8 cellular contexts compared by ENCODE assay signal in genomic region chr12:1629338-1630080, GRCh38. TPM values are rescaled to one million over a fixed set of nuclear protein-coding genes. Genes with fewer than 3 reads are reported as not detected.
A peak's percentile ranks its signal among the peaks of the same experiment; 100 is the strongest.
DNase-seq lines count a peak whose midpoint lies in the region; ATAC-seq, FAIRE-seq and TF ChIP-seq lines count a peak whose summit lies in the region.

No MANE protein-coding gene starts in this region.

- no peaks in the 10 kb centered on the region for H3K79me2 ChIP-seq in GM12878 (ENCODE audit: control insufficient read depth, insufficient read depth, low read length)

- peaks cover 2 to 4% of the 10 kb centered on the region in 2 experiments; a peak in 2 of 4 replicates for H3K27me3 ChIP-seq in GM12878 (replicated peaks in 1 of 2; ENCODE audit: control insufficient read depth in 2 of 2, insufficient read depth in 2 of 2, low read length in 1 of 2)
- H3K27me3 ChIP-seq in left lung, result peaks cover 6 to 38% of the 10 kb centered on the region in 2 donors

- H3K4me3 ChIP-seq in GM12878 (peak overlapping the region; percentile 59), left lung (peak overlapping the region; percentile 27 to 41)

- peaks cover 0 to 10% (median 6%) of the 10 kb centered on the region in 7 donors for H3K9me3 Mint-ChIP-seq in CD14-positive monocyte
- no peaks in the 10 kb centered on the region for H3K9me3 Mint-ChIP-seq in type B pancreatic cell

- peak overlapping the region in 1 of 7 donors; percentile 41 for H3K27ac Mint-ChIP-seq in CD14-positive monocyte
- H3K27ac Mint-ChIP-seq in type B pancreatic cell, result no peak overlapping the region

- RAD21 ChIA-PET in GM12878 (lab: Charles Lee; ENCODE audit: unreplicated experiment), result interaction anchor here (0.6 to 2.7 kb wide), 8 partner anchors 9 to 511 kb away, joined by 3 to 18 read pairs (median 5); no protein-coding TSS in a partner anchor

- peaks cover 32 to 33% of the 10 kb centered on the region in 2 donors for H3K36me3 Mint-ChIP-seq in CD14-positive monocyte
- peaks cover 23% of the 10 kb centered on the region for H3K36me3 Mint-ChIP-seq in type B pancreatic cell

- CTCF ChIA-PET in GM12878 (lab: Yijun Ruan, JAX), result interaction anchor here (0.8 to 2.8 kb wide), 14 partner anchors 9 to 512 kb away, joined by 3 to 27 read pairs (median 4); no protein-coding TSS in a partner anchor

- H3K27me3 Mint-ChIP-seq in CD14-positive monocyte (ENCODE audit: low read depth in 3 of 3) (peaks cover 35 to 41% (median 41%) of the 10 kb centered on the region in 3 donors), type B pancreatic cell (peaks cover 80% of the 10 kb centered on the region)

- peak; percentile 65 for ATAC-seq in GM12878
- ATAC-seq in left lung, result no peak
- no peak for ATAC-seq in HG02981 (IDR thresholded peaks at IDR 0.05; ENCODE audit: unreplicated experiment)

- FAIRE-seq in GM12878 (lab: Jason Lieb, UNC) (no peak), urothelium cell line (lab: Jason Lieb, UNC) (no peak)

- POLR2A ChIA-PET in GM12878 (lab: Charles Lee), result no interaction called here

- H3K4me1 Mint-ChIP-seq in CD14-positive monocyte (peaks cover 46% of the 10 kb centered on the region), type B pancreatic cell (ENCODE audit: unreplicated experiment) (peaks cover 16% of the 10 kb centered on the region)

- in situ Hi-C loops in GM12878 (cut with MboI), result no loop called here

- H3K9ac ChIP-seq in GM12878 (ENCODE audit: control insufficient read depth, insufficient read depth, low read length), result no peak overlapping the region

- peaks cover 6% of the 10 kb centered on the region; the same call in 1 of the 2 replicates for H3K4me1 ChIP-seq in GM12878 (ENCODE audit: control insufficient read depth, insufficient read depth, low read length)
- H3K4me1 ChIP-seq in left lung, result peaks cover 9 to 40% of the 10 kb centered on the region in 2 donors

- H3K4me3 Mint-ChIP-seq in CD14-positive monocyte (peak overlapping the region; percentile 79 to 83), type B pancreatic cell (peak overlapping the region; percentile 87)

- 2% methylated on average over 25 of the region's 30 CpGs for WGBS in GM12878 (ENCODE audit: insufficient coverage, insufficient replicate concordance, low lambda C conversion rate, missing lambda C conversion rate)

- no peak for TF ChIP-seq POLR2A in GM12878 (IDR thresholded peaks at IDR 0.05; ENCODE audit: low read depth, low read length)

- H2AFZ ChIP-seq in GM12878 (ENCODE audit: control insufficient read depth, low read depth, low read length), result no peak overlapping the region

- H3K36me3 ChIP-seq in GM12878 (ENCODE audit: control insufficient read depth in 2 of 2, insufficient read depth in 2 of 2, low read length in 1 of 2) (no peaks in the 10 kb centered on the region), left lung (no peaks in the 10 kb centered on the region)

- H3K9me3 ChIP-seq in GM12878 (replicated peaks; ENCODE audit: control insufficient read depth, insufficient read depth, low read length) (no peaks in the 10 kb centered on the region), left lung (no peaks in the 10 kb centered on the region)

- DNase-seq in CD14-positive monocyte (ENCODE audit: low spot score) (no peak), HuH-7.5 (ENCODE audit: low spot score) (peak; percentile 63), GM12878 (ENCODE audit: low read depth, low spot score) (no peak), left lung (no peak), type B pancreatic cell (ENCODE audit: extremely low spot score, unreplicated experiment) (no peak), occipital lobe (lab: John Stamatoyannopoulos, UW) (no peak), urothelium cell line (ENCODE audit: low spot score) (no peak)

- BruUV-seq in GM12878 (replicated peaks; lab: Mats Ljungman, UMichigan), result no TSS peak

- no peak overlapping the region for H3K27ac ChIP-seq in GM12878 (ENCODE audit: control insufficient read depth, insufficient read depth)
- H3K27ac ChIP-seq in left lung, result no peak overlapping the region

- intact Hi-C loops in CD14-positive monocyte (cut with micrococcal nuclease) (no loop called here), GM12878 (cut with micrococcal nuclease; ENCODE audit: unreplicated experiment) (loop anchor here (5.0 kb wide), 2 partner anchors 163 to 313 kb away; no protein-coding TSS in a partner anchor), left lung (cut with DNase I) (loop anchor here in 1 of 2 donors (10.0 kb wide), 1 partner anchor 305 kb away; no protein-coding TSS in a partner anchor)

- TF ChIP-seq RAD21 in GM12878 (IDR thresholded peaks at IDR 0.05; ENCODE audit: insufficient read depth, low read depth, low read length), result no peak

- no peaks in the 10 kb centered on the region; the same call in 1 of the 2 replicates for H4K20me1 ChIP-seq in GM12878 (ENCODE audit: control insufficient read depth, insufficient read depth)

- SMC1A ChIA-PET in GM12878 (lab: Charles Lee; ENCODE audit: uncharacterized antibody, unreplicated experiment), result interaction anchor here (0.8 to 2.2 kb wide), 2 partner anchors 112 to 511 kb away, joined by 3 to 11 read pairs; no protein-coding TSS in a partner anchor

- TF ChIP-seq CTCF in CD14-positive monocyte (IDR thresholded peaks at IDR 0.05) (peak; percentile 65), GM12878 (IDR thresholded peaks at IDR 0.05 in 2 of 3, conservative IDR thresholded peaks at IDR 0.05 in 1 of 3; ENCODE audit: control insufficient read depth in 2 of 3, extremely low read depth in 1 of 3, insufficient read depth in 1 of 3, low read depth in 3 of 3, low read length in 3 of 3) (peak in 2 of 3 experiments; percentile 6 to 22; a peak in 1 of 6 replicates), left lung (IDR thresholded peaks at IDR 0.05) (no peak), type B pancreatic cell (conservative IDR thresholded peaks at IDR 0.05) (no peak)

- no peak for TF ChIP-seq EP300 in GM12878 (IDR thresholded peaks at IDR 0.05; ENCODE audit: borderline replicate concordance in 1 of 2, control insufficient read depth in 1 of 2, low read depth in 2 of 2, low read length in 2 of 2)

- H3K4me2 ChIP-seq in GM12878 (ENCODE audit: control insufficient read depth, insufficient read depth), result peak overlapping the region; percentile 72

TF ChIP-seq in GM12878, 131 proteins besides CTCF, POLR2A, EP300 and RAD21:
- no peak for TF ChIP-seq RUNX3 (IDR thresholded peaks at IDR 0.05; ENCODE audit: low read length)
- 0 out of 2 replicates have a peak, but pooled peaks have one; percentile 4 for TF ChIP-seq IKZF1 (conservative IDR thresholded peaks at IDR 0.05)

RNA-seq across cellular contexts. Expression of gene WNT5B, which starts 0.5 kb away (rescaled TPM):
- polyA plus RNA-seq in CD14-positive monocyte, result 1 to 10 TPM; 2.7 to 4.1 TPM
- total RNA-seq in GM12878 (2013; cell fraction: nucleolus; rRNA removed), result 2.7 and 3.6 TPM in 2 replicates
- total RNA-seq in GM12878 (2014; rRNA removed), result 13.6 and 15.8 TPM in 2 replicates
- 6.4 and 7.5 TPM in 2 replicates for total RNA-seq in GM12878 (2014; rRNA removed; fragmentation: Illumina TruSeq; extraction: Trizol)
- 15.4 and 18.3 TPM in 2 replicates for total RNA-seq in GM12878 (2021)
- 1.7 TPM for polyA plus RNA-seq in GM12878 (2011; ENCODE audit: low read depth)
- 2.4 and 4.8 TPM in 2 replicates for polyA plus RNA-seq in GM12878 (2011; rRNA removed)
- 5.6 and 7.3 TPM in 2 replicates for polyA plus RNA-seq in GM12878 (2011; cell fraction: cytosol; rRNA removed)
- polyA plus RNA-seq in GM12878 (2011; cell fraction: nucleus; rRNA removed), result 8.0 and 9.6 TPM in 2 replicates
- polyA plus RNA-seq in GM12878 (2012), result 2.7 and 5.2 TPM in 2 replicates
- polyA plus RNA-seq in GM12878 (2014; fragmentation: Illumina TruSeq; extraction: Trizol), result 5.1 and 6.0 TPM in 2 replicates
- 1 to 10 TPM in 1 of 2 experiments, under 1 TPM in 1; 0.45 to 1.6 TPM for polyA plus RNA-seq in GM12878 (2014; fragmentation: Nextera tagmentation; extraction: Ambion mirVana)
- 9.7 and 11.4 TPM in 2 replicates for polyA plus RNA-seq in GM12878 (2014; rRNA removed)
- polyA plus RNA-seq in GM12878 (2016; fragmentation: Nextera tagmentation; extraction: Ambion mirVana), result 1 to 10 TPM; 1.5 to 2.8 TPM
- 3.7 and 12.1 TPM in 2 replicates for polyA minus RNA-seq in GM12878 (2011; rRNA and poly(A)+ RNA removed)
- 2.9 and 3.7 TPM in 2 replicates for polyA minus RNA-seq in GM12878 (2011; cell fraction: cytosol; rRNA and poly(A)+ RNA removed)
- polyA minus RNA-seq in GM12878 (2011; cell fraction: nucleus; rRNA and poly(A)+ RNA removed), result 2.3 and 6.7 TPM in 2 replicates
- 1 to 10 TPM; 3.3 to 4.5 TPM for total RNA-seq in left lung
- 11.3 and 42.9 TPM in 2 replicates for total RNA-seq in type B pancreatic cell (ENCODE audit: low replicate concordance)
- 30.7 TPM for total RNA-seq in occipital lobe

RNA-seq across cellular contexts. Expression of gene FBXL14, which starts 35.1 kb away (rescaled TPM):
- 1 to 10 TPM; 6.2 to 7.2 TPM for polyA plus RNA-seq in CD14-positive monocyte
- total RNA-seq in GM12878 (2013; cell fraction: nucleolus; rRNA removed), result 18.2 and 19.2 TPM in 2 replicates
- total RNA-seq in GM12878 (2014; rRNA removed), result 11.8 and 12.8 TPM in 2 replicates
- total RNA-seq in GM12878 (2014; rRNA removed; fragmentation: Illumina TruSeq; extraction: Trizol), result 3.2 and 4.0 TPM in 2 replicates
- total RNA-seq in GM12878 (2021), result 18.8 and 19.0 TPM in 2 replicates
- 1.8 TPM for polyA plus RNA-seq in GM12878 (2011; ENCODE audit: low read depth)
- 5.6 and 12.8 TPM in 2 replicates for polyA plus RNA-seq in GM12878 (2011; rRNA removed)
- 19.6 and 30.9 TPM in 2 replicates for polyA plus RNA-seq in GM12878 (2011; cell fraction: cytosol; rRNA removed)
- 19.0 and 20.7 TPM in 2 replicates for polyA plus RNA-seq in GM12878 (2011; cell fraction: nucleus; rRNA removed)
- polyA plus RNA-seq in GM12878 (2012), result 5.9 and 6.4 TPM in 2 replicates
- polyA plus RNA-seq in GM12878 (2014; fragmentation: Illumina TruSeq; extraction: Trizol), result 0.19 and 1.4 TPM in 2 replicates
- polyA plus RNA-seq in GM12878 (2014; fragmentation: Nextera tagmentation; extraction: Ambion mirVana), result under 1 TPM; 0.44 to 0.64 TPM
- polyA plus RNA-seq in GM12878 (2014; rRNA removed), result 16.8 and 19.0 TPM in 2 replicates
- polyA plus RNA-seq in GM12878 (2016; fragmentation: Nextera tagmentation; extraction: Ambion mirVana), result 1 to 10 TPM; 1.1 to 1.7 TPM
- polyA minus RNA-seq in GM12878 (2011; rRNA and poly(A)+ RNA removed), result 27.5 and 47.9 TPM in 2 replicates
- 17.4 and 24.5 TPM in 2 replicates for polyA minus RNA-seq in GM12878 (2011; cell fraction: cytosol; rRNA and poly(A)+ RNA removed)
- 19.8 and 30.3 TPM in 2 replicates for polyA minus RNA-seq in GM12878 (2011; cell fraction: nucleus; rRNA and poly(A)+ RNA removed)
- total RNA-seq in left lung, result 10 to 100 TPM; 11.5 to 15.5 TPM
- total RNA-seq in type B pancreatic cell (ENCODE audit: low replicate concordance), result 16.7 and 28.8 TPM in 2 replicates
- 25.3 TPM for total RNA-seq in occipital lobe

Comparison
In these comparisons a context has a peak if more than half of its experiments do, and no peak if none do; other contexts are left out.
1. CTCF ChIP-seq: peak in CD14-positive monocyte (single experiment) and GM12878 (2 of 3); none in left lung (0 of 2) and type B pancreatic cell (single experiment).